In genomic region chr14:103155826-103156394, GRCh38 we compare ENCODE assay signal across 20 cellular contexts.
"Had no signal": no experiment of that assay in that cellular context is flagged by ENCODE, and none has a peak within 500 bp of the region (broad histone marks: within the 10 kb centered on the region; RNA-seq: fewer than 3 reads in every experiment).

No MANE protein-coding gene starts in this region.

- ATAC-seq: stimulated activated naive B cell treated with anti-CD40 and anti-IgM and Interleukin-4, amounts not matched to agents 10 μg/mL and 1 μg/mL and 100 μg/mL, for 72 hours had no signal

- DNase-seq: activated CD4-positive, alpha-beta memory T cell treated with anti-CD3 and anti-CD28 coated beads, Interleukin-2, amount 10 ng/mL, durations not matched to agents 7 days and 5 days; activated CD4-positive, alpha-beta T cell treated with anti-CD3 and anti-CD28 coated beads for 48 hours; activated effector memory CD4-positive, alpha-beta T cell treated with anti-CD3 and anti-CD28 coated beads, Interleukin-2, amount 50 U/mL, for 16 hours; activated naive CD4-positive, alpha-beta T cell treated with anti-CD3 and anti-CD28 coated beads, Interleukin-2, amount 10 ng/mL, durations not matched to agents 7 days and 5 days; activated T-cell treated with anti-CD3 and anti-CD28 coated beads for 4 hours; body of pancreas; effector CD8-positive, alpha-beta T cell; foreskin melanocyte; immature natural killer cell; left ventricle myocardium superior; mammary epithelial cell; midbrain; pancreas; stimulated activated naive B cell treated with anti-CD40 and anti-IgM and Interleukin-4, amounts not matched to agents 10 μg/mL and 1 μg/mL and 100 μg/mL, for 72 hours; T-helper 2 cell had no signal

- H3K27ac ChIP-seq: body of pancreas, cardiac muscle cell, pancreas, thoracic aorta, upper lobe of left lung had no signal

- H3K4me1 ChIP-seq: pancreas had no signal

- H3K9me3 ChIP-seq: body of pancreas, pancreas, thoracic aorta, upper lobe of left lung had no signal

- H3K27me3 ChIP-seq: body of pancreas, cardiac muscle cell, pancreas, upper lobe of left lung had no signal

- FAIRE-seq: endothelial cell of umbilical vein, pancreas had no signal

- H3K36me3 ChIP-seq: cardiac muscle cell, pancreas, thoracic aorta, upper lobe of left lung had no signal

- H3K4me3 ChIP-seq: body of pancreas, cardiac muscle cell, pancreas, skin epidermis, thoracic aorta, upper lobe of left lung had no signal
